14 cellular contexts compared by ENCODE assay signal in genomic region chr10:70967591-70968588, GRCh38.
A peak's percentile ranks its signal among the peaks of the same experiment; 100 is the strongest.
DNase-seq lines count a peak whose midpoint lies in the region; ATAC-seq, FAIRE-seq and TF ChIP-seq lines count a peak whose summit lies in the region.
"Had no signal": no experiment of that assay in that cellular context is flagged by ENCODE, and none has a peak within 500 bp of the region (broad histone marks: within the 10 kb centered on the region; RNA-seq: fewer than 3 reads in every experiment).

No MANE protein-coding gene starts in this region.

- no peak overlapping the region for H3K4me3 ChIP-seq in brain microvascular endothelial cell (ENCODE audit: low read depth, low read length)
- H3K4me3 ChIP-seq: left ventricle myocardium inferior had no signal

- H3K27ac ChIP-seq in brain microvascular endothelial cell: no peak overlapping the region
- H3K27ac ChIP-seq: left ventricle myocardium inferior had no signal

- H3K27ac Mint-ChIP-seq in stimulated activated naive CD8-positive, alpha-beta T cell treated with anti-CD3 and anti-CD28 coated beads, Interleukin-15, amount 100 ng/mL, for 72 hours: no peak overlapping the region
- H3K27ac Mint-ChIP-seq: T-helper 1 cell treated with Interleukin-12 subunit alpha and Interleukin-12 subunit beta and Interleukin-4 antibody, amounts not matched to agents 30 μg/mL and 1 μg/mL, for 36 hours had no signal

- ATAC-seq in stimulated activated naive CD8-positive, alpha-beta T cell treated with anti-CD3 and anti-CD28 coated beads, Interleukin-15, Interleukin-2, amounts not matched to agents 100 U/mL and 50 U/mL, for 24 hours: peak; percentile 43
- ATAC-seq in stimulated activated naive CD8-positive, alpha-beta T cell treated with anti-CD3 and anti-CD28 coated beads, Interleukin-15, amount 100 ng/mL, for 72 hours: no peak
- peak; percentile 73 for ATAC-seq in HG03442 (IDR thresholded peaks at IDR 0.05; ENCODE audit: unreplicated experiment)

- peak; percentile 48 for FAIRE-seq in urothelium cell line (lab: Jason Lieb, UNC)
- FAIRE-seq: endometrium, small intestine had no signal

- TF ChIP-seq CTCF in brain microvascular endothelial cell (IDR thresholded peaks at IDR 0.05; ENCODE audit: low read depth, low read length, missing control alignments): no peak

- no peak for DNase-seq in stimulated activated naive CD8-positive, alpha-beta T cell treated with anti-CD3 and anti-CD28 coated beads, Interleukin-15, Interleukin-2, amounts not matched to agents 100 U/mL and 50 U/mL, for 24 hours
- DNase-seq in stimulated activated naive CD8-positive, alpha-beta T cell treated with anti-CD3 and anti-CD28 coated beads, Interleukin-15, amount 100 ng/mL, for 72 hours: no peak
- peak; percentile 4 for DNase-seq in brain microvascular endothelial cell
- peak; percentile 45 for DNase-seq in urothelium cell line (ENCODE audit: low spot score)
- no peak for DNase-seq in activated CD8-positive, alpha-beta memory T cell treated with anti-CD3 and anti-CD28 coated beads, Interleukin-2, amount 50 U/mL, for 48 hours
- no peak for DNase-seq in kidney glomerular epithelial cell (lab: John Stamatoyannopoulos, UW)
- DNase-seq in HUDEP-2 (lab: John Stamatoyannopoulos, UW; ENCODE audit: unreplicated experiment in 76 of 76): no peak
- DNase-seq: activated gamma-delta T cell, left ventricle myocardium inferior, NCI-H2081, small intestine had no signal

- peaks cover 3% of the 10 kb centered on the region for H3K27me3 ChIP-seq in brain microvascular endothelial cell (replicated peaks)

- H3K9me3 Mint-ChIP-seq in stimulated activated naive CD8-positive, alpha-beta T cell treated with anti-CD3 and anti-CD28 coated beads, Interleukin-15, amount 100 ng/mL, for 72 hours: no peaks in the 10 kb centered on the region

- no peaks in the 10 kb centered on the region for H3K4me1 Mint-ChIP-seq in stimulated activated naive CD8-positive, alpha-beta T cell treated with anti-CD3 and anti-CD28 coated beads, Interleukin-15, amount 100 ng/mL, for 72 hours

- no peaks in the 10 kb centered on the region for H3K36me3 ChIP-seq in brain microvascular endothelial cell (replicated peaks)
- H3K36me3 ChIP-seq: left ventricle myocardium inferior had no signal

- H3K27me3 Mint-ChIP-seq in stimulated activated naive CD8-positive, alpha-beta T cell treated with anti-CD3 and anti-CD28 coated beads, Interleukin-15, amount 100 ng/mL, for 72 hours: peaks cover 18% of the 10 kb centered on the region

- H3K4me3 Mint-ChIP-seq in stimulated activated naive CD8-positive, alpha-beta T cell treated with anti-CD3 and anti-CD28 coated beads, Interleukin-15, amount 100 ng/mL, for 72 hours: no peak overlapping the region
- H3K4me3 Mint-ChIP-seq: T-helper 1 cell treated with Interleukin-12 subunit alpha and Interleukin-12 subunit beta and Interleukin-4 antibody, amounts not matched to agents 30 μg/mL and 1 μg/mL, for 36 hours had no signal

- in situ Hi-C loops in brain microvascular endothelial cell (cut with HindIII; ENCODE audit: low pct_ligation_motif_present, low sequenced_read_pairs): no loop called here

Comparison
In these comparisons a context has a peak if more than half of its experiments do, and no peak if none do; other contexts are left out.
1. DNase-seq: peak in brain microvascular endothelial cell (single experiment) and urothelium cell line (single experiment); none in stimulated activated naive CD8-positive, alpha-beta T cell treated with anti-CD3 and anti-CD28 coated beads, Interleukin-15, Interleukin-2, amounts not matched to agents 100 U/mL and 50 U/mL, for 24 hours (single experiment), stimulated activated naive CD8-positive, alpha-beta T cell treated with anti-CD3 and anti-CD28 coated beads, Interleukin-15, amount 100 ng/mL, for 72 hours (0 of 2), activated CD8-positive, alpha-beta memory T cell treated with anti-CD3 and anti-CD28 coated beads, Interleukin-2, amount 50 U/mL, for 48 hours (single experiment), kidney glomerular epithelial cell (single experiment) and HUDEP-2 (0 of 76).